Comparison of ENCODE assay signal across 18 cellular contexts in genomic region chr11:61763930-61764605, GRCh38. TPM values are rescaled to one million over a fixed set of nuclear protein-coding genes. Genes with fewer than 3 reads are reported as not detected.
DNase-seq lines count a peak whose midpoint lies in the region; ATAC-seq and TF ChIP-seq lines count a peak whose summit lies in the region.
"Had no signal": no experiment of that assay in that cellular context is flagged by ENCODE, and none has a peak within 500 bp of the region (broad histone marks: within the 10 kb centered on the region; RNA-seq: fewer than 3 reads in every experiment).

No MANE protein-coding gene starts in this region.

- H3K79me1 ChIP-seq in mesenchymal stem cell (replicated peaks; ENCODE audit: low read length, poor library complexity, severe bottlenecking) = peaks cover 16% of the 10 kb centered on the region

- H3K27ac ChIP-seq in caudate nucleus (ENCODE audit: low read depth, low read length) = peak overlapping the region; percentile 76
- no peak overlapping the region for H3K27ac ChIP-seq in mesenchymal stem cell (ENCODE audit: low read length, poor library complexity, severe bottlenecking)
- peak overlapping the region; percentile 96 for H3K27ac ChIP-seq in temporal lobe (ENCODE audit: low read depth, low read length)
- no peak overlapping the region for H3K27ac ChIP-seq in gastroesophageal sphincter
- H3K27ac ChIP-seq: KMS-11, SJCRH30 had no signal

- H3K36me3 ChIP-seq in mesenchymal stem cell (ENCODE audit: control insufficient read depth in 1 of 2, insufficient read depth in 2 of 2, low read depth in 1 of 2, low read length in 2 of 2) = peaks cover 0 to 5% of the 10 kb centered on the region in 2 experiments
- no peaks in the 10 kb centered on the region for H3K36me3 ChIP-seq in gastroesophageal sphincter
- H3K36me3 ChIP-seq: SJCRH30 had no signal

- no peak overlapping the region for H3K18ac ChIP-seq in mesenchymal stem cell (ENCODE audit: low read depth in 1 of 2, low read length in 2 of 2)

- H4K91ac ChIP-seq in mesenchymal stem cell (ENCODE audit: low read length) = no peak overlapping the region

- no peak overlapping the region for H2BK12ac ChIP-seq in mesenchymal stem cell (ENCODE audit: low read length in 2 of 2)

- H3K9me3 ChIP-seq in mesenchymal stem cell (ENCODE audit: control insufficient read depth, low read length) = no peaks in the 10 kb centered on the region
- H3K9me3 ChIP-seq in gastroesophageal sphincter = no peaks in the 10 kb centered on the region
- H3K9me3 ChIP-seq: SJCRH30 had no signal

- H2BK5ac ChIP-seq in mesenchymal stem cell (ENCODE audit: low read depth, low read length, poor library complexity, severe bottlenecking) = no peak overlapping the region

- no peak overlapping the region for H2BK15ac ChIP-seq in mesenchymal stem cell (ENCODE audit: low read depth, poor library complexity, severe bottlenecking)

- TF ChIP-seq CTCF in gastroesophageal sphincter (IDR thresholded peaks at IDR 0.05) = no peak

- H3K4me3 ChIP-seq in mesenchymal stem cell (ENCODE audit: insufficient read depth in 1 of 2, low read depth in 1 of 2, low read length in 2 of 2) = no peak overlapping the region
- no peak overlapping the region for H3K4me3 ChIP-seq in gastroesophageal sphincter
- H3K4me3 ChIP-seq: SJCRH30 had no signal

- DNase-seq in amniotic epithelial cell (ENCODE audit: low read depth) (peak; percentile 49), caudate nucleus (lab: John Stamatoyannopoulos, UW) (no peak), mesenchymal stem cell (no peak), AG20443 (ENCODE audit: low spot score) (no peak)
- DNase-seq: CD4-positive, CD25-positive, alpha-beta regulatory T cell; EL; GF-D8; NCI-H1092 treated with DMSO at 0.1 percent for 48 hours; NCI-H1436 treated with DMSO at 0.1 percent for 48 hours; NCI-H1930; NCI-H2227 treated with DMSO at 0.1 percent for 48 hours; NCI-H510A; NK-92 treated with Interleukin-12 subunit alpha and Interleukin-12 subunit beta, amount 100 ng/mL, for 24 hours; SJCRH30 had no signal

- no peak for TF ChIP-seq POLR2A in gastroesophageal sphincter (IDR thresholded peaks at IDR 0.05)

- no peak overlapping the region for H4K8ac ChIP-seq in mesenchymal stem cell (ENCODE audit: low read length)

- no peak overlapping the region for H3K4me2 ChIP-seq in mesenchymal stem cell (ENCODE audit: low read length, poor library complexity, severe bottlenecking)
- H3K4me2 ChIP-seq: KMS-11 had no signal

- 87% methylated on average over 23 of the region's 23 CpGs for WGBS in mesenchymal stem cell
- 56% methylated on average over 6 of the region's 23 CpGs; no CpG with 5 or more reads in 1 of the 2 donors for WGBS in gastroesophageal sphincter (ENCODE audit: low coverage in 1 of 2), 2 donors

- H3K4me1 ChIP-seq in mesenchymal stem cell (ENCODE audit: control insufficient read depth, insufficient read depth, low read depth, low read length) (peaks cover 71% of the 10 kb centered on the region), gastroesophageal sphincter (no peaks in the 10 kb centered on the region)

- no peak overlapping the region for H3K23ac ChIP-seq in mesenchymal stem cell (ENCODE audit: low read length in 2 of 2)

- ATAC-seq in HG03457 (IDR thresholded peaks at IDR 0.05; ENCODE audit: unreplicated experiment) (no peak), gastroesophageal sphincter (no peak)

- no peak overlapping the region for H2AFZ ChIP-seq in mesenchymal stem cell (ENCODE audit: low read depth, low read length)

- H2AK5ac ChIP-seq in mesenchymal stem cell (ENCODE audit: low read length, severe bottlenecking) = peak overlapping the region; percentile 33

- H3K4ac ChIP-seq in mesenchymal stem cell (ENCODE audit: low read depth in 1 of 2, low read length in 2 of 2) = no peak overlapping the region

- no peak overlapping the region for H3K14ac ChIP-seq in mesenchymal stem cell (ENCODE audit: low read length in 2 of 2)

- no peak overlapping the region for H2BK120ac ChIP-seq in mesenchymal stem cell (ENCODE audit: low read depth, low read length)

- H3K9ac ChIP-seq in mesenchymal stem cell (ENCODE audit: low read length) = no peak overlapping the region
- H3K9ac ChIP-seq: KMS-11 had no signal

- TF ChIP-seq EP300 in gastroesophageal sphincter (IDR thresholded peaks at IDR 0.05) = no peak

- peaks cover 0 to 50% of the 10 kb centered on the region in 2 experiments for H3K27me3 ChIP-seq in mesenchymal stem cell (ENCODE audit: control insufficient read depth in 1 of 2, insufficient read depth in 1 of 2, low read length in 2 of 2)
- H3K27me3 ChIP-seq in gastroesophageal sphincter = peaks cover 49% of the 10 kb centered on the region

RNA-seq across cellular contexts. Expression of gene MYRF, which starts 11.6 kb away (rescaled TPM):
- polyA plus RNA-seq in mesenchymal stem cell (2013, experiment 1 of 2) = 21.9 TPM
- polyA plus RNA-seq in mesenchymal stem cell (2013, experiment 2 of 2) = 19.4 TPM
- 1.2 TPM for total RNA-seq in temporal lobe
- total RNA-seq in gastroesophageal sphincter = under 1 TPM; 0.10 to 0.78 (median 0.19) TPM

RNA-seq across cellular contexts. Expression of gene TMEM258, which starts 28.3 kb away (rescaled TPM):
- polyA plus RNA-seq in mesenchymal stem cell (2013, experiment 1 of 2) = 175 TPM
- polyA plus RNA-seq in mesenchymal stem cell (2013, experiment 2 of 2) = 180 TPM
- total RNA-seq in temporal lobe = 17.2 TPM
- total RNA-seq in gastroesophageal sphincter = 10 to 100 TPM; 31.4 to 36.7 (median 33.3) TPM

RNA-seq across cellular contexts. Expression of gene FEN1, which starts 28.6 kb away (rescaled TPM):
- 10.6 TPM for polyA plus RNA-seq in mesenchymal stem cell (2013, experiment 1 of 2)
- 10.7 TPM for polyA plus RNA-seq in mesenchymal stem cell (2013, experiment 2 of 2)
- total RNA-seq in temporal lobe (10.6 TPM), gastroesophageal sphincter (10 to 100 TPM in 1 of 4 donors, 1 to 10 TPM in 3; 7.1 to 14.2 (median 8.1) TPM)

RNA-seq across cellular contexts. Expression of gene FADS1, which starts 52.7 kb away (rescaled TPM):
- polyA plus RNA-seq in mesenchymal stem cell (2013, experiment 1 of 2) = 262 TPM
- polyA plus RNA-seq in mesenchymal stem cell (2013, experiment 2 of 2) = 260 TPM
- 50.4 TPM for total RNA-seq in temporal lobe
- total RNA-seq in gastroesophageal sphincter = 10 to 100 TPM; 20.8 to 37.4 (median 32.0) TPM

Comparison
In these comparisons a context has a peak if more than half of its experiments do, and no peak if none do; other contexts are left out.
1. H3K27ac ChIP-seq: peak in caudate nucleus (single experiment) and temporal lobe (single experiment); none in mesenchymal stem cell (single experiment) and gastroesophageal sphincter (0 of 4).